1 cellular context compared by ENCODE assay signal in the genomic region with DNA sequence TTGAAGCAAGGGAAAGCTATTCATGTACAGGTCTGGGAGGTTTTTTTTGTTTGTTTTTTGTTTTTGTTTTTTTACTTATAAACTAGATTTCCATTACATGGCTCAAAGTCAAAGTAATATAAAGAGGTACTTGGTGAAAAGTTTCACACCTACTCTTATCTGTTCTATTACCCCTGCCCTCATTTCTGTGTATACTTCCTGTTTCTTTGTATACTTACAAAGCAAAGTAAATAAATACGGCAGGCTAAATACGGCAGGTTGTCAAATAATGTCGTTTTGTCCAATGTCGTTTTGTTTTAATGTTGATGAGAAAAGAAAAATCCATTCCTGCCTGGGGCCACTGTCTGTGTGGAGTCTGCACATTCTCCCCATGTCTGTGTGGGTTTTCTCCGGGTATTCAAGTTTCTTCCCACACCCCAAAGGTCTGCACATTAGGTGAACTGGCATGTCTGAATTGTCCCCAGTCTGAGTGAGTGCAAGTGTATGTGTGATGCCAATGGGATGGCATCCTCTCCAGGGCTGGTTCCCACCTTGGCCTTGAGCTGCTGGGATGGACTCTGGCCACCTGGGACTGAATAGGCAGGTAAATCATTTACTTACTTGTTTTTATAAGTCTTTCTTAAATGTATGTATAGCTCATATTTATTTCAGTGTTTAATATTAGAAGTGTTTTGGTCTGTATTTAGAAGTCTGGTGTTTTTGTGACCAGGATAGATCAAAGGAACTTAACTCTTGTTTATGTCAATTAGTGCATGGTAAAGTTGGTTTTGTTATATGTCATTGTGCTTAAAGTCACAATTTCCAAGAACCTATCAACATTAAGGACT.
TF ChIP-seq lines count a peak whose summit lies in the region.

No MANE protein-coding gene starts in this region.

TF ChIP-seq in HepG2, 621 proteins besides CTCF, POLR2A, EP300 and RAD21 (continued from another document and continues in another):
- TF ChIP-seq, protein P1, sequence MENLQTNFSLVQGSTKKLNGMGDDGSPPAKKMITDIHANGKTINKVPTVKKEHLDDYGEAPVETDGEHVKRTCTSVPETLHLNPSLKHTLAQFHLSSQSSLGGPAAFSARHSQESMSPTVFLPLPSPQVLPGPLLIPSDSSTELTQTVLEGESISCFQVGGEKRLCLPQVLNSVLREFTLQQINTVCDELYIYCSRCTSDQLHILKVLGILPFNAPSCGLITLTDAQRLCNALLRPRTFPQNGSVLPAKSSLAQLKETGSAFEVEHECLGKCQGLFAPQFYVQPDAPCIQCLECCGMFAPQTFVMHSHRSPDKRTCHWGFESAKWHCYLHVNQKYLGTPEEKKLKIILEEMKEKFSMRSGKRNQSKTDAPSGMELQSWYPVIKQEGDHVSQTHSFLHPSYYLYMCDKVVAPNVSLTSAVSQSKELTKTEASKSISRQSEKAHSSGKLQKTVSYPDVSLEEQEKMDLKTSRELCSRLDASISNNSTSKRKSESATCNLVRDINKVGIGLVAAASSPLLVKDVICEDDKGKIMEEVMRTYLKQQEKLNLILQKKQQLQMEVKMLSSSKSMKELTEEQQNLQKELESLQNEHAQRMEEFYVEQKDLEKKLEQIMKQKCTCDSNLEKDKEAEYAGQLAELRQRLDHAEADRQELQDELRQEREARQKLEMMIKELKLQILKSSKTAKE (CRISPR knock-in tag; IDR thresholded peaks at IDR 0.05; ENCODE audit: borderline replicate concordance): no peak
- TF ChIP-seq CCDC6 (CRISPR knock-in tag; IDR thresholded peaks at IDR 0.05): 0 out of 2 replicates have a peak, but pooled peaks have one; percentile 38
- peak; percentile 78 for TF ChIP-seq PAXIP1 (CRISPR knock-in tag; conservative IDR thresholded peaks at IDR 0.05)
- TF ChIP-seq CC2D1A (CRISPR knock-in tag; IDR thresholded peaks at IDR 0.05): no peak
- no peak for TF ChIP-seq ZNF614 (CRISPR knock-in tag; IDR thresholded peaks at IDR 0.05; ENCODE audit: borderline replicate concordance)
- TF ChIP-seq ZNF790 (CRISPR knock-in tag; IDR thresholded peaks at IDR 0.05; ENCODE audit: borderline replicate concordance): no peak
- TF ChIP-seq IKZF1 (IDR thresholded peaks at IDR 0.05): no peak
- TF ChIP-seq ZNF879 (CRISPR knock-in tag; IDR thresholded peaks at IDR 0.05): no peak
- no peak for TF ChIP-seq FOXK1 (CRISPR knock-in tag; IDR thresholded peaks at IDR 0.05; ENCODE audit: borderline replicate concordance, low read depth)
- no peak for TF ChIP-seq ZNF180 (CRISPR knock-in tag; IDR thresholded peaks at IDR 0.05; ENCODE audit: borderline replicate concordance, low read depth)
- TF ChIP-seq ZBTB25 (CRISPR knock-in tag; IDR thresholded peaks at IDR 0.05): peak; percentile 44; the same call in 1 of the 2 replicates
- no peak for TF ChIP-seq HNRNPK (IDR thresholded peaks at IDR 0.05; ENCODE audit: low read depth, low read length, poor library complexity, severe bottlenecking)
- no peak for TF ChIP-seq ZNF143 (CRISPR knock-in tag; IDR thresholded peaks at IDR 0.05)
- peak; percentile 83 for TF ChIP-seq SALL1 (CRISPR knock-in tag; IDR thresholded peaks at IDR 0.05)
- peak; percentile 45 for TF ChIP-seq FOSL2 (CRISPR knock-in tag; IDR thresholded peaks at IDR 0.05)
- TF ChIP-seq ELF4 (CRISPR knock-in tag; IDR thresholded peaks at IDR 0.05; ENCODE audit: borderline replicate concordance): no peak
- no peak for TF ChIP-seq HINFP (CRISPR knock-in tag; IDR thresholded peaks at IDR 0.05; ENCODE audit: low read depth)
- TF ChIP-seq, protein P2, sequence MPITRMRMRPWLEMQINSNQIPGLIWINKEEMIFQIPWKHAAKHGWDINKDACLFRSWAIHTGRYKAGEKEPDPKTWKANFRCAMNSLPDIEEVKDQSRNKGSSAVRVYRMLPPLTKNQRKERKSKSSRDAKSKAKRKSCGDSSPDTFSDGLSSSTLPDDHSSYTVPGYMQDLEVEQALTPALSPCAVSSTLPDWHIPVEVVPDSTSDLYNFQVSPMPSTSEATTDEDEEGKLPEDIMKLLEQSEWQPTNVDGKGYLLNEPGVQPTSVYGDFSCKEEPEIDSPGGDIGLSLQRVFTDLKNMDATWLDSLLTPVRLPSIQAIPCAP (CRISPR knock-in tag; IDR thresholded peaks at IDR 0.05; ENCODE audit: low read depth): no peak
- no peak for TF ChIP-seq ZNF660 (CRISPR knock-in tag; IDR thresholded peaks at IDR 0.05; ENCODE audit: borderline replicate concordance, low read depth)
- TF ChIP-seq HES4 (CRISPR knock-in tag; IDR thresholded peaks at IDR 0.05; ENCODE audit: borderline replicate concordance): no peak
- TF ChIP-seq, protein P3, sequence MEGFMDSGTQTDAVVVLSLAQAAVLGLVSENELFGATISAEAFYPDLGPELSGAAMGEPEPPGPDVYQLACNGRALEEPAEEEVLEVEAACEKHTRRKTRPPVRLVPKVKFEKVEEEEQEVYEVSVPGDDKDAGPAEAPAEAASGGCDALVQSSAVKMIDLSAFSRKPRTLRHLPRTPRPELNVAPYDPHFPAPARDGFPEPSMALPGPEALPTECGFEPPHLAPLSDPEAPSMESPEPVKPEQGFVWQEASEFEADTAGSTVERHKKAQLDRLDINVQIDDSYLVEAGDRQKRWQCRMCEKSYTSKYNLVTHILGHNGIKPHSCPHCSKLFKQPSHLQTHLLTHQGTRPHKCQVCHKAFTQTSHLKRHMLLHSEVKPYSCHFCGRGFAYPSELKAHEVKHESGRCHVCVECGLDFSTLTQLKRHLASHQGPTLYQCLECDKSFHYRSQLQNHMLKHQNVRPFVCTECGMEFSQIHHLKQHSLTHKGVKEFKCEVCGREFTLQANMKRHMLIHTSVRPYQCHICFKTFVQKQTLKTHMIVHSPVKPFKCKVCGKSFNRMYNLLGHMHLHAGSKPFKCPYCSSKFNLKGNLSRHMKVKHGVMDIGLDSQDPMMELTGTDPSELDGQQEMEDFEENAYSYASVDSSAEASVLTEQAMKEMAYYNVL (CRISPR knock-in tag; IDR thresholded peaks at IDR 0.05; ENCODE audit: borderline replicate concordance): no peak
- TF ChIP-seq, protein P4, sequence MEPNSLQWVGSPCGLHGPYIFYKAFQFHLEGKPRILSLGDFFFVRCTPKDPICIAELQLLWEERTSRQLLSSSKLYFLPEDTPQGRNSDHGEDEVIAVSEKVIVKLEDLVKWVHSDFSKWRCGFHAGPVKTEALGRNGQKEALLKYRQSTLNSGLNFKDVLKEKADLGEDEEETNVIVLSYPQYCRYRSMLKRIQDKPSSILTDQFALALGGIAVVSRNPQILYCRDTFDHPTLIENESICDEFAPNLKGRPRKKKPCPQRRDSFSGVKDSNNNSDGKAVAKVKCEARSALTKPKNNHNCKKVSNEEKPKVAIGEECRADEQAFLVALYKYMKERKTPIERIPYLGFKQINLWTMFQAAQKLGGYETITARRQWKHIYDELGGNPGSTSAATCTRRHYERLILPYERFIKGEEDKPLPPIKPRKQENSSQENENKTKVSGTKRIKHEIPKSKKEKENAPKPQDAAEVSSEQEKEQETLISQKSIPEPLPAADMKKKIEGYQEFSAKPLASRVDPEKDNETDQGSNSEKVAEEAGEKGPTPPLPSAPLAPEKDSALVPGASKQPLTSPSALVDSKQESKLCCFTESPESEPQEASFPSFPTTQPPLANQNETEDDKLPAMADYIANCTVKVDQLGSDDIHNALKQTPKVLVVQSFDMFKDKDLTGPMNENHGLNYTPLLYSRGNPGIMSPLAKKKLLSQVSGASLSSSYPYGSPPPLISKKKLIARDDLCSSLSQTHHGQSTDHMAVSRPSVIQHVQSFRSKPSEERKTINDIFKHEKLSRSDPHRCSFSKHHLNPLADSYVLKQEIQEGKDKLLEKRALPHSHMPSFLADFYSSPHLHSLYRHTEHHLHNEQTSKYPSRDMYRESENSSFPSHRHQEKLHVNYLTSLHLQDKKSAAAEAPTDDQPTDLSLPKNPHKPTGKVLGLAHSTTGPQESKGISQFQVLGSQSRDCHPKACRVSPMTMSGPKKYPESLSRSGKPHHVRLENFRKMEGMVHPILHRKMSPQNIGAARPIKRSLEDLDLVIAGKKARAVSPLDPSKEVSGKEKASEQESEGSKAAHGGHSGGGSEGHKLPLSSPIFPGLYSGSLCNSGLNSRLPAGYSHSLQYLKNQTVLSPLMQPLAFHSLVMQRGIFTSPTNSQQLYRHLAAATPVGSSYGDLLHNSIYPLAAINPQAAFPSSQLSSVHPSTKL (CRISPR knock-in tag; IDR thresholded peaks at IDR 0.05): peak; percentile 65; the same call in 1 of the 2 replicates
